In the genomic region with DNA sequence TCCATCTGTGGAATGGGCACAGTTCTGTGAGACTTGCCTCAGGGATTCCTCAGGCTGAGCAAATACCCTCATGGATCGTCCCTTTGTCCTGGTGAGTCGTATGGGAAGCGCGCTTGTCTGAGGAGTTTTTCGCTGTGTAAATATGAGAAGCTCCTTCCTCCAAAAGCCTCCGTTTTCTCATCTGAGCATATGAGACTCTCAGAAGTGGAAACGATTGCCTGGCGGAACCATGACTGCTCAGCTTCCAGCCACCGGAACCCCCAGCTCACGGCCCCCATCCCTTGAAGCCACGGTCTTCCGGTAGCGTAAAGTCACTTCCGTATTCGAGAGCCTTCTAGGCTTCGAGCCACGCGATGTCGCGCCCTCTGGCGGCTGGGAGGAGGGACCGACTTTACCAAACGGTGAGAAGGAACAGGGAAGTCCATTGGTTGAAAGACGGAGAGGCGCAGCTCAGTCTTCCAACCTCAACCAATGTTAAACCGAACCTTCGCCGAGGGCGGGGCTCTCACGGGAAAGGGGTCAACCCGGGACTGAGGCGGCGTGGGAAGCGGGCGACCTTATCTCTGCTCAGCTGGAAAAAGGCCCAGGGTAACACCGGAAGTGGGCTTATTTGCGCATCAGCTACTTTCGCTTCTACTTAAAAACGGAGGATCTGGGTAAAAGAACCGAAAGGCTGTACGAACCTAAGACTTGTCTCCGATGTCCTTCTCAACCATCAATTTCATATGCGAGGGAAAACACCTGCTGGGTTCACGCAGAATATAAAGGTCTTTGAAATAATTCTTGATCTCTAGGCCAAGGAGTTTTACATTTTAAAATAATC, we compare ENCODE assay signal across 8 cellular contexts. TPM values are rescaled to one million over a fixed set of nuclear protein-coding genes. Genes with fewer than 3 reads are reported as not detected.
DNase-seq lines count a peak whose midpoint lies in the region; ATAC-seq, FAIRE-seq and TF ChIP-seq lines count a peak whose summit lies in the region.

No MANE protein-coding gene starts in this region.

- FAIRE-seq in urothelium cell line (lab: Jason Lieb, UNC): peak; percentile 5

- no peaks in the 10 kb centered on the region for H3K9me3 Mint-ChIP-seq in T-helper 1 cell treated with Interleukin-12 subunit alpha and Interleukin-12 subunit beta and Interleukin-4 antibody, amounts not matched to agents 30 μg/mL and 1 μg/mL, for 36 hours

- intact Hi-C loops in left ventricle myocardium superior (cut with micrococcal nuclease) (no loop called here), prostate gland (cut with DNase I) (loop anchor here (10.0 kb wide), 1 partner anchor 338 kb away; no protein-coding TSS in a partner anchor)

- peak overlapping the region; percentile 44 to 55 for H3K4me3 ChIP-seq in prostate gland

- H3K36me3 ChIP-seq in prostate gland: no peaks in the 10 kb centered on the region

- DNase-seq in GM13977 (ENCODE audit: low spot score) (peak; percentile 92), NCI-H146 treated with DMSO at 0.1 percent for 48 hours (lab: John Stamatoyannopoulos, UW; ENCODE audit: unreplicated experiment) (peak; percentile 90), left ventricle myocardium superior (peak; percentile 97), prostate gland (ENCODE audit: low spot score) (peak; percentile 97), urothelium cell line (ENCODE audit: low spot score) (peak; percentile 97)

- in situ Hi-C loops in GM13977 (cut with MboI; ENCODE audit: low pct_unique_long_range_greater_than_20kb, low sequenced_read_pairs, unreplicated experiment): no loop called here

- peak; percentile 95 for TF ChIP-seq CTCF in GM13977 (IDR thresholded peaks at IDR 0.05; ENCODE audit: extremely low read depth, insufficient read depth, missing control alignments)
- peak; percentile 95 to 98 (median 98) for TF ChIP-seq CTCF in prostate gland (IDR thresholded peaks at IDR 0.05)

- H3K27ac Mint-ChIP-seq in T-helper 1 cell treated with Interleukin-12 subunit alpha and Interleukin-12 subunit beta and Interleukin-4 antibody, amounts not matched to agents 30 μg/mL and 1 μg/mL, for 36 hours: peak overlapping the region; percentile 97

- ATAC-seq in HG02884 (IDR thresholded peaks at IDR 0.05; ENCODE audit: unreplicated experiment) (peak; percentile 95), left ventricle myocardium superior (peak; percentile 99)

- WGBS in prostate gland: 1% methylated on average over 44 of the region's 44 CpGs

- no peaks in the 10 kb centered on the region for H3K27me3 Mint-ChIP-seq in T-helper 1 cell treated with Interleukin-12 subunit alpha and Interleukin-12 subunit beta and Interleukin-4 antibody, amounts not matched to agents 30 μg/mL and 1 μg/mL, for 36 hours (ENCODE audit: low read depth)

- TF ChIP-seq POLR2A in prostate gland (IDR thresholded peaks at IDR 0.05): peak; percentile 52

- H3K27ac ChIP-seq in angular gyrus (ENCODE audit: low read depth, low read length) (peak overlapping the region; percentile 98), prostate gland (peak overlapping the region; percentile 83 to 87)

- no peaks in the 10 kb centered on the region for H3K9me3 ChIP-seq in prostate gland

- peaks cover 4% of the 10 kb centered on the region for H3K4me1 ChIP-seq in prostate gland (replicated peaks)

- H3K4me3 Mint-ChIP-seq in T-helper 1 cell treated with Interleukin-12 subunit alpha and Interleukin-12 subunit beta and Interleukin-4 antibody, amounts not matched to agents 30 μg/mL and 1 μg/mL, for 36 hours: peak overlapping the region; percentile 94

- H3K36me3 Mint-ChIP-seq in T-helper 1 cell treated with Interleukin-12 subunit alpha and Interleukin-12 subunit beta and Interleukin-4 antibody, amounts not matched to agents 30 μg/mL and 1 μg/mL, for 36 hours (ENCODE audit: low read depth): peaks cover 18% of the 10 kb centered on the region

- H3K27me3 ChIP-seq in prostate gland (replicated peaks; ENCODE audit: insufficient read depth): no peaks in the 10 kb centered on the region

- peaks cover 37% of the 10 kb centered on the region for H3K4me1 Mint-ChIP-seq in T-helper 1 cell treated with Interleukin-12 subunit alpha and Interleukin-12 subunit beta and Interleukin-4 antibody, amounts not matched to agents 30 μg/mL and 1 μg/mL, for 36 hours (ENCODE audit: low read depth)

RNA-seq across cellular contexts. Expression of gene AZIN2, which starts 46.3 kb away (rescaled TPM):
- total RNA-seq in left ventricle myocardium superior: 3.3 TPM
- total RNA-seq in prostate gland: 10 to 100 TPM in 1 of 2 donors, 1 to 10 TPM in 1; 5.6 to 16.0 TPM

RNA-seq across cellular contexts. Expression of gene TRIM62, which starts 54.6 kb away (rescaled TPM):
- total RNA-seq in left ventricle myocardium superior: 2.0 TPM
- total RNA-seq in prostate gland: 10 to 100 TPM; 13.3 to 18.1 TPM

Comparison
In these comparisons a context has a peak if more than half of its experiments do, and no peak if none do; other contexts are left out.
1. Peak in every context shown above with its lines: DNase-seq, ATAC-seq, H3K4me3 ChIP-seq and H3K27ac ChIP-seq.